15 cellular contexts compared by ENCODE assay signal in genomic region chr5:172700686-172701324, GRCh38. TPM values are rescaled to one million over a fixed set of nuclear protein-coding genes. Genes with fewer than 3 reads are reported as not detected.
DNase-seq lines count a peak whose midpoint lies in the region; FAIRE-seq and TF ChIP-seq lines count a peak whose summit lies in the region.
"Had no signal": no experiment of that assay in that cellular context is flagged by ENCODE, and none has a peak within 500 bp of the region (broad histone marks: within the 10 kb centered on the region; RNA-seq: fewer than 3 reads in every experiment).

No MANE protein-coding gene starts in this region.

- no peak for FAIRE-seq in astrocyte (lab: Jason Lieb, UNC)
- FAIRE-seq: H54 had no signal

- H3K27ac ChIP-seq in HUES6 (ENCODE audit: low read depth, low read length), result no peak overlapping the region
- no peak overlapping the region for H3K27ac ChIP-seq in astrocyte (ENCODE audit: low read depth, low read length)
- H3K27ac ChIP-seq: ascending aorta, C4-2B, WERI-Rb-1 had no signal

- H4K20me1 ChIP-seq in astrocyte (ENCODE audit: insufficient read depth, low read length), result no peaks in the 10 kb centered on the region

- H3K27me3 Mint-ChIP-seq in astrocyte (ENCODE audit: low read depth, unreplicated experiment) (peaks cover 41% of the 10 kb centered on the region), progenitor cell of endocrine pancreas (peaks cover 69% of the 10 kb centered on the region)

- DNase-seq in astrocyte (ENCODE audit: low read depth) (no peak), progenitor cell of endocrine pancreas (ENCODE audit: low spot score, unreplicated experiment) (no peak), NOMO-1 (lab: John Stamatoyannopoulos, UW; ENCODE audit: unreplicated experiment in 2 of 2) (no peak), SHP77 (lab: John Stamatoyannopoulos, UW) (no peak)
- no peak for DNase-seq in activated effector memory CD4-positive, alpha-beta T cell treated with anti-CD3 and anti-CD28 coated beads, Interleukin-2, amount 50 U/mL, for 16 hours
- DNase-seq in central memory CD4-positive, alpha-beta T cell, result no peak
- DNase-seq: activated effector memory CD4-positive, alpha-beta T cell treated with Interleukin-2 at 50 U/mL for 16 hours; NCI-H1694 treated with DMSO at 0.1 percent for 48 hours; stimulated activated naive CD8-positive, alpha-beta T cell treated with anti-CD3 and anti-CD28 coated beads, Interleukin-15, amount 100 ng/mL, for 72 hours had no signal

- H3K79me2 ChIP-seq in astrocyte (ENCODE audit: insufficient read depth, low read length), result no peaks in the 10 kb centered on the region

- H3K4me1 ChIP-seq in HUES6 (ENCODE audit: control insufficient read depth, insufficient read depth, low read length) (peaks cover 31% of the 10 kb centered on the region), astrocyte (ENCODE audit: insufficient read depth, low read length) (no peaks in the 10 kb centered on the region), iPS-15b (ENCODE audit: control insufficient read depth, insufficient read depth, low read length) (peaks cover 14% of the 10 kb centered on the region)

- H3K27me3 ChIP-seq in HUES6 (ENCODE audit: control insufficient read depth, insufficient read depth, low read length), result peaks cover 29% of the 10 kb centered on the region
- peaks cover 31% of the 10 kb centered on the region for H3K27me3 ChIP-seq in astrocyte (ENCODE audit: insufficient read depth, low read length)
- H3K27me3 ChIP-seq in iPS-15b (ENCODE audit: control insufficient read depth, insufficient read depth, low read length), result peaks cover 16% of the 10 kb centered on the region
- H3K27me3 ChIP-seq: ascending aorta had no signal

- H3K36me3 Mint-ChIP-seq in astrocyte (ENCODE audit: low read depth, unreplicated experiment) (no peaks in the 10 kb centered on the region), progenitor cell of endocrine pancreas (ENCODE audit: insufficient read depth) (no peaks in the 10 kb centered on the region)

- no peaks in the 10 kb centered on the region for H3K9me3 Mint-ChIP-seq in astrocyte (ENCODE audit: unreplicated experiment)
- H3K9me3 Mint-ChIP-seq in progenitor cell of endocrine pancreas (ENCODE audit: low read depth), result no peaks in the 10 kb centered on the region
- H3K9me3 Mint-ChIP-seq: stimulated activated naive CD8-positive, alpha-beta T cell treated with anti-CD3 and anti-CD28 coated beads, Interleukin-15, amount 100 ng/mL, for 72 hours had no signal

- H3K4me3 ChIP-seq in HUES6 (ENCODE audit: low read depth, low read length), result peak overlapping the region; percentile 54
- H3K4me3 ChIP-seq in astrocyte (ENCODE audit: insufficient read depth, low read depth, low read length), result no peak overlapping the region
- H3K4me3 ChIP-seq in iPS-15b (ENCODE audit: low read depth, low read length), result peak overlapping the region; percentile 61
- H3K4me3 ChIP-seq: ascending aorta had no signal

- no peak overlapping the region for H2AFZ ChIP-seq in astrocyte (ENCODE audit: low read depth, low read length)

- H3K9ac ChIP-seq in HUES6 (ENCODE audit: low read length) (no peak overlapping the region), astrocyte (ENCODE audit: low read length) (no peak overlapping the region), iPS-15b (ENCODE audit: low read depth, low read length) (no peak overlapping the region)

- H3K4me2 ChIP-seq in astrocyte (ENCODE audit: low read length), result no peak overlapping the region

- no peaks in the 10 kb centered on the region for H3K9me3 ChIP-seq in HUES6 (ENCODE audit: control insufficient read depth, insufficient read depth, low read depth, low read length)
- no peaks in the 10 kb centered on the region for H3K9me3 ChIP-seq in astrocyte (ENCODE audit: insufficient read depth, low read depth, low read length)
- no peaks in the 10 kb centered on the region for H3K9me3 ChIP-seq in iPS-15b (ENCODE audit: control insufficient read depth, insufficient read depth, low read length)
- H3K9me3 ChIP-seq: ascending aorta had no signal

- H3K4me1 Mint-ChIP-seq in astrocyte (ENCODE audit: low read depth, unreplicated experiment) (peaks cover 7% of the 10 kb centered on the region), progenitor cell of endocrine pancreas (ENCODE audit: low read depth) (peaks cover 8% of the 10 kb centered on the region)

- no peak for TF ChIP-seq CTCF in astrocyte (IDR thresholded peaks at IDR 0.05; ENCODE audit: insufficient read depth, low read depth, low read length)
- TF ChIP-seq CTCF in progenitor cell of endocrine pancreas (IDR thresholded peaks at IDR 0.05; ENCODE audit: unreplicated experiment), result no peak

- no peaks in the 10 kb centered on the region for H3K36me3 ChIP-seq in HUES6 (ENCODE audit: control insufficient read depth, insufficient read depth, low read length)
- no peaks in the 10 kb centered on the region for H3K36me3 ChIP-seq in astrocyte (ENCODE audit: insufficient read depth, low read length)
- no peaks in the 10 kb centered on the region for H3K36me3 ChIP-seq in iPS-15b (ENCODE audit: control insufficient read depth, insufficient read depth, low read length)
- H3K36me3 ChIP-seq: ascending aorta, WERI-Rb-1 had no signal

- no peak overlapping the region for H3K4me3 Mint-ChIP-seq in astrocyte (ENCODE audit: unreplicated experiment)
- H3K4me3 Mint-ChIP-seq in progenitor cell of endocrine pancreas (ENCODE audit: low read depth), result peak overlapping the region; percentile 1
- H3K4me3 Mint-ChIP-seq: stimulated activated naive CD8-positive, alpha-beta T cell treated with anti-CD3 and anti-CD28 coated beads, Interleukin-15, amount 100 ng/mL, for 72 hours had no signal

- peak overlapping the region; percentile 38 for H3K27ac Mint-ChIP-seq in astrocyte (ENCODE audit: unreplicated experiment)
- H3K27ac Mint-ChIP-seq in progenitor cell of endocrine pancreas, result no peak overlapping the region

RNA-seq across cellular contexts. Expression of gene NEURL1B, which starts 59.7 kb away (rescaled TPM):
- 7.5 and 9.8 TPM in 2 replicates for total RNA-seq in astrocyte
- 4.0 and 4.3 TPM in 2 replicates for total RNA-seq in progenitor cell of endocrine pancreas
